Comparison of ENCODE assay signal across 8 cellular contexts in the genomic region with DNA sequence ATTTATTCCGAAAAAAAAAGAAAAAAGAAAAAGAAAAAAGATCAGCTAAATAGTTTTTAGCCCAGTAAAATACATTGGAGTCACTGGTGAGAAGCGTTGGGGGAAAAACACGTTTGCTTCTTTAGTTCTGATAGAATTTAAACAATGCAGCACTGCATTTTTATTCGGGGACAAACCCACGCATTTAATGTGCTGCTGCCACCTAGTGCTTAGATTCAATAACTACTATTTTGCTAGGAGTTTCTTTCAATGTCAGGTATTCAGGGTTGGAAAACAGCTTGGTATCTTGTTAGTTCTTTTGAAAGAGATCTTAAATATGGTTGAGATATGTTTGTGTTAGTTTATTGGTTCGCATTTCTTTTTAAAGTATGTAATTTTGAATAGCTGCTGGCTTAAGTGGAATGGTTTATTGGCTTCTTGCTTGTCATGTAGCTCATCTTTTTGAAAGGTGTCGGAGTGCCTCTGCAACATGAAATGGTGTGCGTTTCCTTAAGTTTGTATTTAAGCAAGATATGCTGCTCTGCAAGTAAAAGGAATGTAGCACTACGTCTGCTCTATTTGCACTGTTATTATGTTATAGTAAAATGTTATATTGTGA.
DNase-seq lines count a peak whose midpoint lies in the region; ATAC-seq and TF ChIP-seq lines count a peak whose summit lies in the region.

No MANE protein-coding gene starts in this region.

- no peak overlapping the region for H3K4me3 ChIP-seq in AG10803 (ENCODE audit: low read length)
- no peak overlapping the region for H3K4me3 ChIP-seq in astrocyte of the cerebellum (ENCODE audit: low read depth, low read length)

- DNase-seq in AG10803 (ENCODE audit: low read depth) (peak; percentile 46), NCI-H774 (lab: John Stamatoyannopoulos, UW) (peak; percentile 41), astrocyte of the cerebellum (ENCODE audit: low read depth) (peak; percentile 32), iris pigment epithelial cell (ENCODE audit: low read depth) (peak; percentile 33), OCI-M2 (lab: John Stamatoyannopoulos, UW; ENCODE audit: unreplicated experiment) (no peak)
- DNase-seq in stimulated activated CD8-positive, alpha-beta memory T cell treated with anti-CD3 and anti-CD28 coated beads, Interleukin-12 subunit alpha, Interleukin-12 subunit beta, amount 100 ng/mL, for 1 hour (ENCODE audit: low read depth), result peak; percentile 4

- peak; percentile 48 for ATAC-seq in HG03439 (IDR thresholded peaks at IDR 0.05; ENCODE audit: unreplicated experiment)

- in situ Hi-C loops in astrocyte of the cerebellum (cut with HindIII; ENCODE audit: low sequenced_read_pairs), result no loop called here

- TF ChIP-seq CTCF in AG10803 (conservative IDR thresholded peaks at IDR 0.05; ENCODE audit: low read length) (peak; percentile 76), GM12872 (IDR thresholded peaks at IDR 0.05; ENCODE audit: insufficient read depth, low read depth, low read length) (peak; percentile 58; the same call in 2 of the 3 replicates), astrocyte of the cerebellum (IDR thresholded peaks at IDR 0.05; ENCODE audit: low read depth, low read length, missing control alignments) (peak; percentile 61)
